8 cellular contexts compared by ENCODE assay signal in genomic region chr1:39128959-39129358, GRCh38.
DNase-seq lines count a peak whose midpoint lies in the region; ATAC-seq and TF ChIP-seq lines count a peak whose summit lies in the region.

No MANE protein-coding gene starts in this region.

- intact Hi-C loops in ascending aorta (cut with DNase I) = no loop called here
- intact Hi-C loops in right lobe of liver (cut with DNase I) = no loop called here
- intact Hi-C loops in transverse colon (cut with DNase I; ENCODE audit: low total_unique reads) = no loop called here
- intact Hi-C loops in CD4-positive, alpha-beta T cell (cut with DNase I, micrococcal nuclease) = no loop called here

- in situ Hi-C loops in transverse colon (cut with MboI; ENCODE audit: low pct_ligation_motif_present in 1 of 4, low pct_unique_long_range_greater_than_20kb in 1 of 4, low sequenced_read_pairs in 3 of 4) = no loop called here

- H3K9me3 Mint-ChIP-seq in CD4-positive, alpha-beta T cell = no peaks in the 10 kb centered on the region
- no peaks in the 10 kb centered on the region for H3K9me3 Mint-ChIP-seq in activated naive CD4-positive, alpha-beta T cell treated with anti-CD3 and anti-CD28 coated beads, Interleukin-2, amount 10 ng/mL, durations not matched to agents 7 days and 5 days

- H3K9me3 ChIP-seq in ascending aorta = no peaks in the 10 kb centered on the region
- H3K9me3 ChIP-seq in right lobe of liver = no peaks in the 10 kb centered on the region
- H3K9me3 ChIP-seq in transverse colon = no peaks in the 10 kb centered on the region
- no peaks in the 10 kb centered on the region for H3K9me3 ChIP-seq in CD4-positive, alpha-beta T cell (ENCODE audit: control insufficient read depth, low read length)

- no peaks in the 10 kb centered on the region for H3K27me3 ChIP-seq in ascending aorta
- no peaks in the 10 kb centered on the region for H3K27me3 ChIP-seq in right lobe of liver
- H3K27me3 ChIP-seq in transverse colon = no peaks in the 10 kb centered on the region
- no peaks in the 10 kb centered on the region for H3K27me3 ChIP-seq in CD4-positive, alpha-beta T cell (ENCODE audit: control insufficient read depth, insufficient read depth, low read length)

- POLR2A ChIA-PET in CD4-positive, alpha-beta T cell (lab: Charles Lee) = no interaction called here

- DNase-seq in NCI-H2171 treated with DMSO at 0.1 percent for 48 hours (lab: John Stamatoyannopoulos, UW) = peak; percentile 33
- no peak for DNase-seq in NCI-H2171 (lab: John Stamatoyannopoulos, UW)
- DNase-seq in ascending aorta (ENCODE audit: low spot score in 2 of 2) = no peak
- peak in 2 of 3 donors; percentile 60 to 62 for DNase-seq in right lobe of liver
- peak; percentile 89 for DNase-seq in transverse colon
- DNase-seq in CD4-positive, alpha-beta T cell = no peak
- no peak for DNase-seq in hippocampal formation (lab: John Stamatoyannopoulos, UW)
- DNase-seq in activated naive CD4-positive, alpha-beta T cell treated with anti-CD3 and anti-CD28 coated beads, Interleukin-2, amount 10 ng/mL, durations not matched to agents 7 days and 5 days = no peak

- ATAC-seq in right lobe of liver = peak in 3 of 4 donors; percentile 6 to 44 (median 21)
- ATAC-seq in CD4-positive, alpha-beta T cell (ENCODE audit: poor library complexity) = no peak

- H3K4me1 Mint-ChIP-seq in CD4-positive, alpha-beta T cell (ENCODE audit: low read depth) = peaks cover 11% of the 10 kb centered on the region
- peaks cover 7% of the 10 kb centered on the region for H3K4me1 Mint-ChIP-seq in activated naive CD4-positive, alpha-beta T cell treated with anti-CD3 and anti-CD28 coated beads, Interleukin-2, amount 10 ng/mL, durations not matched to agents 7 days and 5 days

- no peaks in the 10 kb centered on the region for H3K27me3 Mint-ChIP-seq in CD4-positive, alpha-beta T cell
- H3K27me3 Mint-ChIP-seq in activated naive CD4-positive, alpha-beta T cell treated with anti-CD3 and anti-CD28 coated beads, Interleukin-2, amount 10 ng/mL, durations not matched to agents 7 days and 5 days = peaks cover 11% of the 10 kb centered on the region

- H3K27ac ChIP-seq in ascending aorta (peak overlapping the region; percentile 54 to 59), right lobe of liver (peak overlapping the region in 2 of 3 donors; percentile 9 to 11), transverse colon (peak overlapping the region; percentile 75 to 86 (median 78))
- no peak overlapping the region for H3K27ac ChIP-seq in CD4-positive, alpha-beta T cell (ENCODE audit: low read depth, low read length)

- 20% methylated on average over 2 of the region's 2 CpGs for WGBS in right lobe of liver (ENCODE audit: insufficient coverage, low coverage, low lambda C conversion rate, missing lambda C conversion rate)
- WGBS in transverse colon (ENCODE audit: low coverage in 1 of 2), 2 donors = 40 to 61% methylated on average over 1 to 2 of the region's 2 CpGs

- H3K4me3 Mint-ChIP-seq in CD4-positive, alpha-beta T cell = no peak overlapping the region
- H3K4me3 Mint-ChIP-seq in activated naive CD4-positive, alpha-beta T cell treated with anti-CD3 and anti-CD28 coated beads, Interleukin-2, amount 10 ng/mL, durations not matched to agents 7 days and 5 days = no peak overlapping the region

- no peak overlapping the region for H3K4me3 ChIP-seq in ascending aorta
- H3K4me3 ChIP-seq in right lobe of liver = no peak overlapping the region
- no peak overlapping the region for H3K4me3 ChIP-seq in transverse colon

- H3K36me3 Mint-ChIP-seq in CD4-positive, alpha-beta T cell (ENCODE audit: low read depth) = no peaks in the 10 kb centered on the region
- H3K36me3 Mint-ChIP-seq in activated naive CD4-positive, alpha-beta T cell treated with anti-CD3 and anti-CD28 coated beads, Interleukin-2, amount 10 ng/mL, durations not matched to agents 7 days and 5 days = no peaks in the 10 kb centered on the region

- H3K36me3 ChIP-seq in ascending aorta (peaks cover 0 to 3% of the 10 kb centered on the region in 2 donors), right lobe of liver (peaks cover 0 to 6% (median 0%) of the 10 kb centered on the region in 4 donors), transverse colon (no peaks in the 10 kb centered on the region)

- no peak for TF ChIP-seq CTCF in ascending aorta (IDR thresholded peaks at IDR 0.05)
- TF ChIP-seq CTCF in right lobe of liver (IDR thresholded peaks at IDR 0.05) = no peak
- TF ChIP-seq CTCF in transverse colon (IDR thresholded peaks at IDR 0.05) = no peak
- no peak for TF ChIP-seq CTCF in CD4-positive, alpha-beta T cell (IDR thresholded peaks at IDR 0.05)

- TF ChIP-seq EP300 in transverse colon (IDR thresholded peaks at IDR 0.05; ENCODE audit: low read depth) = no peak

- CTCF ChIA-PET in CD4-positive, alpha-beta T cell (lab: Charles Lee) = no interaction called here
- CTCF ChIA-PET in activated naive CD4-positive, alpha-beta T cell treated with anti-CD3 and anti-CD28 coated beads, Interleukin-2, amount 10 ng/mL, durations not matched to agents 7 days and 5 days (lab: Charles Lee) = interaction anchor here (0.7 kb wide), 1 partner anchor 477 kb away, joined by 3 read pairs; no protein-coding TSS in a partner anchor

- no peak overlapping the region for H3K27ac Mint-ChIP-seq in CD4-positive, alpha-beta T cell
- H3K27ac Mint-ChIP-seq in activated naive CD4-positive, alpha-beta T cell treated with anti-CD3 and anti-CD28 coated beads, Interleukin-2, amount 10 ng/mL, durations not matched to agents 7 days and 5 days = no peak overlapping the region

- H3K4me1 ChIP-seq in ascending aorta = peaks cover 4 to 43% of the 10 kb centered on the region in 2 donors
- H3K4me1 ChIP-seq in right lobe of liver = peaks cover 0 to 39% (median 5%) of the 10 kb centered on the region in 4 donors
- H3K4me1 ChIP-seq in transverse colon = peaks cover 25 to 68% (median 52%) of the 10 kb centered on the region in 4 donors

- TF ChIP-seq POLR2A in right lobe of liver (IDR thresholded peaks at IDR 0.05) (no peak), transverse colon (IDR thresholded peaks at IDR 0.05) (peak; percentile 37)

Comparison
In these comparisons a context has a peak if more than half of its experiments do, and no peak if none do; other contexts are left out.
1. DNase-seq: peak in NCI-H2171 treated with DMSO at 0.1 percent for 48 hours (single experiment), right lobe of liver (2 of 3) and transverse colon (single experiment); none in NCI-H2171 (single experiment), ascending aorta (0 of 2), CD4-positive, alpha-beta T cell (0 of 10), hippocampal formation (0 of 2) and activated naive CD4-positive, alpha-beta T cell treated with anti-CD3 and anti-CD28 coated beads, Interleukin-2, amount 10 ng/mL, durations not matched to agents 7 days and 5 days (single experiment).